Comparison of ENCODE assay signal across 12 cellular contexts in the genomic region with DNA sequence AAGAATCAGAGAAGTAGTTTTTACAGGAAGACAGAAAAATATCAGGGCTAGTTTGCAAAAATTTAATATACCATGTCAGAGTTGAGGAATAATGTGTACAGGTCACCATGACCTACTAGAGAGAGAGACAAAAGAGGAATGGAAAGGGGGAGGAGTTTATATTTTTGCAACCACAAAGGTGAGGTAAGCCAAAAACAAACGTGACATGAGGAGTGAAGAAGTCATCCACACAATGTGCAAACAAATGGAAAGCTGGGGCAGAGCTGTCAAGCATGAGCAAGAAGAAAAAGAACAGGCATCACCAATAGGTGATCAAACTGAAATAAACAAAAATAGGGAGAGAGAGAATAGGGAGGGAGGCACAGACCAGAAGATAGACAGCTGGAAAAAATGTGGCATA. TPM values are rescaled to one million over a fixed set of nuclear protein-coding genes. Genes with fewer than 3 reads are reported as not detected.
DNase-seq lines count a peak whose midpoint lies in the region; ATAC-seq lines count a peak whose summit lies in the region.
"Had no signal": no experiment of that assay in that cellular context is flagged by ENCODE, and none has a peak within 500 bp of the region (broad histone marks: within the 10 kb centered on the region; RNA-seq: fewer than 3 reads in every experiment).

No MANE protein-coding gene starts in this region.

- peaks cover 4% of the 10 kb centered on the region for H3K9me3 Mint-ChIP-seq in activated T-helper 17 cell treated with anti-CD3 and anti-CD28 coated beads, Interleukin-2, amount 50 U/mL, for 72 hours
- peaks cover 0 to 2% (median 0%) of the 10 kb centered on the region in 7 donors for H3K9me3 Mint-ChIP-seq in naive B cell
- H3K9me3 Mint-ChIP-seq: H9 had no signal

- H3K27ac Mint-ChIP-seq in activated T-helper 17 cell treated with anti-CD3 and anti-CD28 coated beads, Interleukin-2, amount 50 U/mL, for 72 hours, result peak overlapping the region; percentile 64
- H3K27ac Mint-ChIP-seq in naive B cell, result peak overlapping the region in 4 of 6 donors; percentile 5 to 90 (median 18)

- ATAC-seq in HG02973 (IDR thresholded peaks at IDR 0.05; ENCODE audit: unreplicated experiment), result peak; percentile 55
- ATAC-seq in activated T-helper 17 cell treated with anti-CD3 and anti-CD28 coated beads, Interleukin-2, amount 50 U/mL, for 72 hours (replicated peaks), result peak; percentile 45
- no peak for ATAC-seq in naive B cell (ENCODE audit: low read depth in 2 of 2)
- no peak for ATAC-seq in HG03045 (IDR thresholded peaks at IDR 0.05; ENCODE audit: unreplicated experiment)

- H3K4me3 Mint-ChIP-seq in activated T-helper 17 cell treated with anti-CD3 and anti-CD28 coated beads, Interleukin-2, amount 50 U/mL, for 72 hours, result peak overlapping the region; percentile 45
- H3K4me3 Mint-ChIP-seq in naive B cell, result peak overlapping the region in 1 of 8 donors; percentile 0
- H3K4me3 Mint-ChIP-seq: H9 had no signal

- peaks cover 78% of the 10 kb centered on the region for H3K36me3 Mint-ChIP-seq in activated T-helper 17 cell treated with anti-CD3 and anti-CD28 coated beads, Interleukin-2, amount 50 U/mL, for 72 hours (ENCODE audit: low read depth)
- H3K36me3 Mint-ChIP-seq in naive B cell, result peaks cover 11 to 12% of the 10 kb centered on the region in 2 donors

- peaks cover 35% of the 10 kb centered on the region for H3K4me1 Mint-ChIP-seq in activated T-helper 17 cell treated with anti-CD3 and anti-CD28 coated beads, Interleukin-2, amount 50 U/mL, for 72 hours
- peaks cover 26 to 59% (median 50%) of the 10 kb centered on the region in 3 donors for H3K4me1 Mint-ChIP-seq in naive B cell

- no peaks in the 10 kb centered on the region for H3K27me3 Mint-ChIP-seq in activated T-helper 17 cell treated with anti-CD3 and anti-CD28 coated beads, Interleukin-2, amount 50 U/mL, for 72 hours
- H3K27me3 Mint-ChIP-seq in naive B cell, result no peaks in the 10 kb centered on the region

- peak; percentile 47 for DNase-seq in NCI-H2107 treated with DMSO at 0.1 percent for 48 hours (lab: John Stamatoyannopoulos, UW; ENCODE audit: unreplicated experiment)
- DNase-seq in NCI-H2107 (lab: John Stamatoyannopoulos, UW), result no peak
- no peak for DNase-seq in naive B cell
- no peak for DNase-seq in DMS79 treated with DMSO at 0.1 percent for 48 hours (lab: John Stamatoyannopoulos, UW)
- DNase-seq in cerebellum (ENCODE audit: low spot score), result no peak
- DNase-seq: activated effector memory CD4-positive, alpha-beta T cell treated with anti-CD3 and anti-CD28 coated beads, Interleukin-2, amount 50 U/mL, for 16 hours; dorsolateral prefrontal cortex; glutamatergic neuron; H9 had no signal

RNA-seq across cellular contexts. Expression of a gene that starts 15.6 kb away (rescaled TPM):
- total RNA-seq in activated T-helper 17 cell treated with anti-CD3 and anti-CD28 coated beads, Interleukin-2, amount 50 U/mL, for 72 hours, result 10 to 100 TPM; 25.7 to 27.0 TPM
- polyA plus RNA-seq in naive B cell (ENCODE audit: low read depth in 6 of 6), result 10 to 100 TPM; 11.7 to 32.8 (median 25.3) TPM
- total RNA-seq in cerebellum, result 34.6 TPM

RNA-seq across cellular contexts. Expression of a gene that starts 15.7 kb away (rescaled TPM):
- 10 to 100 TPM; 32.7 to 43.7 TPM for total RNA-seq in activated T-helper 17 cell treated with anti-CD3 and anti-CD28 coated beads, Interleukin-2, amount 50 U/mL, for 72 hours
- 10 to 100 TPM; 34.4 to 68.4 (median 38.8) TPM for polyA plus RNA-seq in naive B cell (ENCODE audit: low read depth in 6 of 6)
- total RNA-seq in cerebellum, result 52.4 TPM

Comparison
In these comparisons a context has a peak if more than half of its experiments do, and no peak if none do; other contexts are left out.
1. ATAC-seq: peak in HG02973 (single experiment) and activated T-helper 17 cell treated with anti-CD3 and anti-CD28 coated beads, Interleukin-2, amount 50 U/mL, for 72 hours (single experiment); none in naive B cell (0 of 2) and HG03045 (single experiment).